1 cellular context compared by ENCODE assay signal in genomic region chr11:65502852-65503603, GRCh38.
TF ChIP-seq lines count a peak whose summit lies in the region.

No MANE protein-coding gene starts in this region.

TF ChIP-seq in K562, 482 proteins besides CTCF, POLR2A, EP300 and RAD21 (continued from another document and continues in another):
- TF ChIP-seq VEZF1 (CRISPR knock-in tag; IDR thresholded peaks at IDR 0.05) (peak; percentile 20; the same call in 1 of the 2 replicates), THRA (IDR thresholded peaks at IDR 0.05) (no peak), FOXK2 (conservative IDR thresholded peaks at IDR 0.05 in 1 of 2, IDR thresholded peaks at IDR 0.05 in 1 of 2; ENCODE audit: low read depth in 2 of 2) (no peak), PKNOX1 (IDR thresholded peaks at IDR 0.05) (no peak), KDM2B (CRISPR knock-in tag; IDR thresholded peaks at IDR 0.05) (no peak), PTRF (tag; IDR thresholded peaks at IDR 0.05) (no peak), WHSC1 (IDR thresholded peaks at IDR 0.05; ENCODE audit: low read length) (no peak), PCBP1 (IDR thresholded peaks at IDR 0.05; ENCODE audit: low read depth, low read length, poor library complexity, severe bottlenecking) (peak; percentile 22), CSDE1 (IDR thresholded peaks at IDR 0.05) (peak in 1 of 2 experiments; percentile 52; a peak in 1 of 4 replicates), MIER1 (IDR thresholded peaks at IDR 0.05; ENCODE audit: low read depth) (no peak), RBM15 (IDR thresholded peaks at IDR 0.05; ENCODE audit: insufficient read depth, low read length) (no peak), GABPA (tag; conservative IDR thresholded peaks at IDR 0.05; ENCODE audit: low read depth) (no peak), HINFP (tag; conservative IDR thresholded peaks at IDR 0.05; ENCODE audit: low read depth) (no peak), ZBTB49 (CRISPR knock-in tag; IDR thresholded peaks at IDR 0.05; ENCODE audit: borderline replicate concordance) (0 out of 2 replicates have a peak, but pooled peaks have one; percentile 12), RBM22 (IDR thresholded peaks at IDR 0.05; ENCODE audit: low read depth, low read length, poor library complexity, severe bottlenecking) (peak; percentile 93), ZNF24 (IDR thresholded peaks at IDR 0.05) (no peak), ZNF445 (CRISPR knock-in tag; IDR thresholded peaks at IDR 0.05; ENCODE audit: low read depth) (peak; percentile 89), MAFG (tag; conservative IDR thresholded peaks at IDR 0.05) (no peak), IRF9 (tag; IDR thresholded peaks at IDR 0.05) (no peak), HNRNPL (IDR thresholded peaks at IDR 0.05; ENCODE audit: low read depth, low read length) (peak; percentile 95), ARNT (IDR thresholded peaks at IDR 0.05) (no peak), ARID2 (IDR thresholded peaks at IDR 0.05) (no peak), NR2F6 (CRISPR knock-in tag; IDR thresholded peaks at IDR 0.05) (0 out of 2 replicates have a peak, but pooled peaks have one; percentile 42), FOSL1 (tag; conservative IDR thresholded peaks at IDR 0.05) (peak; percentile 74), ZNF224 (CRISPR knock-in tag; IDR thresholded peaks at IDR 0.05) (no peak; the same call in 1 of the 2 replicates), MCM7 (IDR thresholded peaks at IDR 0.05) (no peak), NKRF (IDR thresholded peaks at IDR 0.05; ENCODE audit: borderline replicate concordance) (0 out of 2 replicates have a peak, but pooled peaks have one; percentile 52), DMBX1 (CRISPR knock-in tag; IDR thresholded peaks at IDR 0.05; ENCODE audit: borderline replicate concordance) (no peak), ETV5 (CRISPR knock-in tag; IDR thresholded peaks at IDR 0.05; ENCODE audit: low read depth) (no peak), SNRNP70 (optimal IDR thresholded peaks at IDR 0.05; ENCODE audit: low read depth, low read length) (peak; percentile 19), ZNF280A (IDR thresholded peaks at IDR 0.05; ENCODE audit: low read depth, partially characterized antibody) (no peak), HDAC1 (IDR thresholded peaks at IDR 0.05) (0 out of 4 replicates have a peak, but pooled peaks of 1 of the 2 experiments have one; percentile 8), SRF (CRISPR knock-in tag; IDR thresholded peaks at IDR 0.05) (peak in 1 of 2 experiments; percentile 75; a peak in 2 of 4 replicates), NR4A1 (CRISPR knock-in tag; IDR thresholded peaks at IDR 0.05) (0 out of 2 replicates have a peak, but pooled peaks have one; percentile 43), NR4A1 (tag; IDR thresholded peaks at IDR 0.05) (no peak), SFPQ (IDR thresholded peaks at IDR 0.05; ENCODE audit: low read depth, low read length) (no peak), ZNF395 (CRISPR knock-in tag; IDR thresholded peaks at IDR 0.05) (no peak), ZNF444 (CRISPR knock-in tag; IDR thresholded peaks at IDR 0.05) (peak; percentile 62), SRSF3 (IDR thresholded peaks at IDR 0.05; ENCODE audit: insufficient read depth, low read length) (no peak), TAF1 (IDR thresholded peaks at IDR 0.05; ENCODE audit: control insufficient read depth, extremely low read depth, insufficient read depth, low read length, severe bottlenecking) (no peak), ZNF212 (CRISPR knock-in tag; IDR thresholded peaks at IDR 0.05) (peak; percentile 86; the same call in 1 of the 2 replicates), MTA2 (IDR thresholded peaks at IDR 0.05; ENCODE audit: low read depth) (no peak), PTBP1 (IDR thresholded peaks at IDR 0.05; ENCODE audit: low read depth, low read length) (0 out of 2 replicates have a peak, but pooled peaks have one; percentile 59), SP2 (IDR thresholded peaks at IDR 0.05; ENCODE audit: extremely low read depth, low read depth, low read length, poor library complexity, severe bottlenecking) (no peak), CBX8 (IDR thresholded peaks at IDR 0.05; ENCODE audit: borderline replicate concordance, extremely low read depth, low read depth, low read length, poor library complexity, severe bottlenecking) (no peak), ZNF639 (CRISPR knock-in tag; conservative IDR thresholded peaks at IDR 0.05 in 1 of 2, IDR thresholded peaks at IDR 0.05 in 1 of 2) (no peak), FUS (optimal IDR thresholded peaks at IDR 0.05; ENCODE audit: low read depth, low read length) (peak; percentile 90), RBFOX2 (IDR thresholded peaks at IDR 0.05; ENCODE audit: low read depth, low read length) (peak; percentile 71), ZNF436 (CRISPR knock-in tag; IDR thresholded peaks at IDR 0.05) (peak; percentile 89), MED1 (CRISPR knock-in tag; IDR thresholded peaks at IDR 0.05; ENCODE audit: borderline replicate concordance) (no peak)
